ENCODE assay signal across 12 cellular contexts in the genomic region with DNA sequence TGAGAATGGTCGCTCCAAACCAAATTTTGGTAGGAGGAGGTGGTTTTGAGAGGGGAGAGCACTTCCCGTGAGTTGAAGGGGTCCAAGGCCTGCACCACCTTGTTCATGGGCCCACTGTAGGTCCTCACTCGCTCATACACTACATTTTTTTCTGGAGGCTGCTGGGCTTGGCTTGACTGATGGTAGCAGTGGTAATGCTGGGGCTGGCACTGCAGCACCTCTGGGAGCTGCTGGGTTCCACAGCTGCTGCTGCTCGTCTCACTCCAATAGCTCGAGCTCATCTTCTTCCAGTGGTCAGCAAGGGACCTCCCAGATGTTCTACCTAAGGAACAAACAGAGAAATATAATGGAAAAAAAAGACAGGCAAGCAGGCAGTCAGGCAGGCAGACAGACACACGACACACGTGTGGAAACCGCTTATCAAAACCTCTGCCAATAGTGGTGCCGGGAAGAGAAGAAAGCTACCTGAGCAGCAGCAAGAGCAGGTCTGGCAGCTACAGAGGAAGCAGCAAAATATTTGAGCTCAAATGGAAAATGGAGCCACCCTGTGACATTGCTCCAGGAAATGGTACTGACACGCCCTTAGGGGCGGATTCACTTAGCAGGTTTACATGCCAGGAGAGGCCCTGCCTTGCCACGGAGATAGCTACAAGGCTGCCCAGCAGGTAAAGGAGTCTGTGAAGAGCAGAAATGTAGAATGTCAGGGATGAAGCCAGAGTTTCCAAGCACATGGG. TPM values are rescaled to one million over a fixed set of nuclear protein-coding genes. Genes with fewer than 3 reads are reported as not detected.
DNase-seq lines count a peak whose midpoint lies in the region; ATAC-seq and TF ChIP-seq lines count a peak whose summit lies in the region.
"Had no signal": no experiment of that assay in that cellular context is flagged by ENCODE, and none has a peak within 500 bp of the region (broad histone marks: within the 10 kb centered on the region; RNA-seq: fewer than 3 reads in every experiment).

A gene with protein sequence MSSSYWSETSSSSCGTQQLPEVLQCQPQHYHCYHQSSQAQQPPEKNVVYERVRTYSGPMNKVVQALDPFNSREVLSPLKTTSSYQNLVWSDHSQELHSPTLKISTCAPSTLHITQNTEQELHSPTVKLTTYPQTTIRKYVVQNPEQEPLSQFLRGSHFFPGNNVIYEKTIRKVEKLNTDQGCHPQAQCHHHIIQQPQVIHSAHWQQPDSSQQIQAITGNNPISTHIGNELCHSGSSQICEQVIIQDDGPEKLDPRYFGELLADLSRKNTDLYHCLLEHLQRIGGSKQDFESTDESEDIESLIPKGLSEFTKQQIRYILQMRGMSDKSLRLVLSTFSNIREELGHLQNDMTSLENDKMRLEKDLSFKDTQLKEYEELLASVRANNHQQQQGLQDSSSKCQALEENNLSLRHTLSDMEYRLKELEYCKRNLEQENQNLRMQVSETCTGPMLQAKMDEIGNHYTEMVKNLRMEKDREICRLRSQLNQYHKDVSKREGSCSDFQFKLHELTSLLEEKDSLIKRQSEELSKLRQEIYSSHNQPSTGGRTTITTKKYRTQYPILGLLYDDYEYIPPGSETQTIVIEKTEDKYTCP (minus strand): TSS at position 492 of the 734 bp plus-strand sequence. CDS start 211 bp downstream, at position 281.

- H3K36me3 ChIP-seq in breast epithelium (no peaks in the 10 kb centered on the region), gastroesophageal sphincter (no peaks in the 10 kb centered on the region)
- H3K36me3 ChIP-seq: neutrophil, SJSA1 had no signal

- H3K4me3 ChIP-seq in breast epithelium = peak within 1 kb of the TSS in 2 of 3 donors; percentile 28 to 34
- peak within 1 kb of the TSS in 5 of 7 experiments; percentile 0 to 32 (median 24) for H3K4me3 ChIP-seq in skin epidermis
- no peak within 1 kb of the TSS for H3K4me3 ChIP-seq in gastroesophageal sphincter
- H3K4me3 ChIP-seq: SJSA1 had no signal

- intact Hi-C loops in breast epithelium (cut with DNase I; ENCODE audit: low total_unique reads) = no loop called here

- no peak for TF ChIP-seq EP300 in gastroesophageal sphincter (IDR thresholded peaks at IDR 0.05)

- no peak for TF ChIP-seq CTCF in breast epithelium (IDR thresholded peaks at IDR 0.05)
- TF ChIP-seq CTCF in gastroesophageal sphincter (IDR thresholded peaks at IDR 0.05) = no peak

- TF ChIP-seq POLR2A in breast epithelium (IDR thresholded peaks at IDR 0.05) = no peak
- TF ChIP-seq POLR2A in gastroesophageal sphincter (IDR thresholded peaks at IDR 0.05) = no peak
- TF ChIP-seq POLR2A in GM18505 (IDR thresholded peaks at IDR 0.05; ENCODE audit: borderline replicate concordance, extremely low read depth, insufficient read depth, insufficient read length) = no peak

- WGBS in gastroesophageal sphincter (ENCODE audit: low coverage in 1 of 2), 2 donors = 61 to 66% methylated on average over 3 to 7 of the region's 12 CpGs

- ATAC-seq in gastroesophageal sphincter (no peak), GM18505 (IDR thresholded peaks at IDR 0.05; ENCODE audit: unreplicated experiment) (no peak)

- peaks cover 0 to 14% of the 10 kb centered on the region in 2 donors for H3K27me3 ChIP-seq in breast epithelium
- no peaks in the 10 kb centered on the region for H3K27me3 ChIP-seq in gastroesophageal sphincter
- H3K27me3 ChIP-seq: neutrophil, SJSA1 had no signal

- DNase-seq in NCI-H1417 (lab: John Stamatoyannopoulos, UW) (peak in 2 of 3 experiments; percentile 16 to 37), NCI-H1417 treated with DMSO at 0.1 percent for 48 hours (lab: John Stamatoyannopoulos, UW) (no peak), NCI-H1436 treated with DMSO at 0.1 percent for 48 hours (lab: John Stamatoyannopoulos, UW) (peak; percentile 33), breast epithelium (ENCODE audit: low spot score in 2 of 2) (peak; percentile 19 to 48)
- DNase-seq in stimulated activated CD4-positive, alpha-beta T cell treated with anti-CD3 and anti-CD28 coated beads, Interleukin-12 subunit alpha, Interleukin-12 subunit beta, amount 100 ng/mL, for 4 hours = no peak
- DNase-seq: 8988T; activated CD8-positive, alpha-beta memory T cell treated with anti-CD3 and anti-CD28 coated beads, Interleukin-2, amount 50 U/mL, for 4 hours had no signal

- no peaks in the 10 kb centered on the region for H3K4me1 ChIP-seq in breast epithelium
- H3K4me1 ChIP-seq in gastroesophageal sphincter = no peaks in the 10 kb centered on the region
- H3K4me1 ChIP-seq: SJSA1 had no signal

- H3K27ac ChIP-seq in breast epithelium (peak within 1 kb of the TSS in 1 of 2 donors; percentile 15), skin epidermis (peak within 1 kb of the TSS in 9 of 21 experiments; percentile 28 to 74 (median 50)), gastroesophageal sphincter (no peak within 1 kb of the TSS)
- H3K27ac ChIP-seq: neutrophil, SJSA1 had no signal

- H3K9me3 ChIP-seq in breast epithelium (no peaks in the 10 kb centered on the region), gastroesophageal sphincter (no peaks in the 10 kb centered on the region)
- H3K9me3 ChIP-seq: neutrophil, SJSA1 had no signal

RNA-seq across cellular contexts. Expression of the gene that starts here (rescaled TPM):
- total RNA-seq in breast epithelium (10 to 100 TPM in 1 of 3 donors, 1 to 10 TPM in 1, under 1 TPM in 1; 0.48 to 19.5 (median 6.2) TPM), gastroesophageal sphincter (1 to 10 TPM in 1 of 4 donors, under 1 TPM in 3; 0.16 to 2.4 (median 0.73) TPM)
- total RNA-seq: SJSA1 had no signal

Comparison
In these comparisons a context has a peak if more than half of its experiments do, and no peak if none do; other contexts are left out.
1. DNase-seq: peak in NCI-H1417 (2 of 3), NCI-H1436 treated with DMSO at 0.1 percent for 48 hours (single experiment) and breast epithelium (2 of 2); none in NCI-H1417 treated with DMSO at 0.1 percent for 48 hours (single experiment) and stimulated activated CD4-positive, alpha-beta T cell treated with anti-CD3 and anti-CD28 coated beads, Interleukin-12 subunit alpha, Interleukin-12 subunit beta, amount 100 ng/mL, for 4 hours (single experiment).
2. H3K4me3 ChIP-seq: peak in breast epithelium (2 of 3) and skin epidermis (5 of 7); none in gastroesophageal sphincter (0 of 2).